ENCODE assay signal across 4 cellular contexts in the genomic region with DNA sequence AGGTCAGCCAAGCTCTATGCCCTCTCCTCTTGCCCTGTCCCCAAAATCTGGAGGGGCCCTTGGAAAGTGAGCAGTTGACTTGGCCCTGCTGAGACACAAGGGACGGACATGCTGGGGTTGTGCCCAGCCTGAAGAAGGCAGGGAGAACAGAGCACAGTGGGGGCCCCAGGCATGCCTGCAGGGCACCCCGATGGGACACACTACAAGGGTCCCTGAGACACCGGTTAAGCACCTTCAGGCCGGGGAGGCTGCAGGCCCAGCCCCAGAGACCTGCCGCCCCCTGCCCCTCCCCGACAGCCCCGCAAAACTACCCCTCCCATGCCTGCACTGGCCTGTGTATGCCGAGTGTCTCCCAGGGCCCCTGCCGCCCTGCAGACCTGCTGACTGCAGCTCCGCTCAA. TPM values are rescaled to one million over a fixed set of nuclear protein-coding genes. Genes with fewer than 3 reads are reported as not detected.
"Had no signal": no experiment of that assay in that cellular context is flagged by ENCODE, and none has a peak within 500 bp of the region (broad histone marks: within the 10 kb centered on the region; RNA-seq: fewer than 3 reads in every experiment).

No MANE protein-coding gene starts in this region.

RNA-seq across cellular contexts. Expression of gene PNMA5, which starts 6.8 kb away (rescaled TPM):
- total RNA-seq: LHCN-M2, M059J, MCF 10A, NCI-H460 had no signal
